In genomic region chr2:47422560-47422959, GRCh38 we compare ENCODE assay signal across 17 cellular contexts. TPM values are rescaled to one million over a fixed set of nuclear protein-coding genes. Genes with fewer than 3 reads are reported as not detected.
DNase-seq lines count a peak whose midpoint lies in the region; ATAC-seq and TF ChIP-seq lines count a peak whose summit lies in the region.
"Had no signal": no experiment of that assay in that cellular context is flagged by ENCODE, and none has a peak within 500 bp of the region (broad histone marks: within the 10 kb centered on the region; RNA-seq: fewer than 3 reads in every experiment).

No MANE protein-coding gene starts in this region.

- ATAC-seq in GM19397 (IDR thresholded peaks at IDR 0.05; ENCODE audit: unreplicated experiment) (no peak), GM21717 (IDR thresholded peaks at IDR 0.05; ENCODE audit: unreplicated experiment) (no peak), GM19452 (IDR thresholded peaks at IDR 0.05; ENCODE audit: unreplicated experiment) (no peak)
- ATAC-seq: activated CD4-positive, CD25-positive, alpha-beta regulatory T cell treated with anti-CD3 and anti-CD28 coated beads, Interleukin-2, amount 50 U/mL, for 24 hours; upper lobe of right lung had no signal

- dilution Hi-C loops in mammary epithelial cell (cut with HindIII; ENCODE audit: low sequenced_read_pairs): loop anchor here (5.0 kb wide), 1 partner anchor 35 kb away; no protein-coding TSS in a partner anchor

- no peak overlapping the region for H3K4me2 ChIP-seq in mammary epithelial cell (ENCODE audit: insufficient read depth, low read depth, low read length)

- peaks cover 6% of the 10 kb centered on the region for H3K36me3 ChIP-seq in mammary epithelial cell (ENCODE audit: insufficient read depth, low read length)

- H4K20me1 ChIP-seq in mammary epithelial cell (ENCODE audit: insufficient read depth, low read length): no peaks in the 10 kb centered on the region

- no peak for TF ChIP-seq CTCF in mammary epithelial cell (conservative IDR thresholded peaks at IDR 0.05 in 1 of 2, IDR thresholded peaks at IDR 0.05 in 1 of 2; ENCODE audit: extremely low read depth in 1 of 2, insufficient read depth in 1 of 2, low read depth in 1 of 2, low read length in 2 of 2)

- CTCF ChIA-PET in mammary epithelial cell (lab: Charles Lee; ENCODE audit: low non-redundant PET): interaction anchor here (0.6 to 0.7 kb wide), 2 partner anchors 22 to 731 kb away, joined by 4 to 5 read pairs; no protein-coding TSS in a partner anchor

- H3K4me3 ChIP-seq in mammary epithelial cell (replicated peaks in 1 of 3; ENCODE audit: insufficient read depth in 1 of 3, low read depth in 2 of 3, low read length in 3 of 3): no peak overlapping the region
- H3K4me3 ChIP-seq: skin epidermis, upper lobe of right lung had no signal

- H3K9ac ChIP-seq in mammary epithelial cell (ENCODE audit: insufficient read depth, low read length): peak overlapping the region; percentile 9

- intact Hi-C loops in mammary epithelial cell (cut with micrococcal nuclease): no loop called here

- no peaks in the 10 kb centered on the region for H3K9me3 ChIP-seq in mammary epithelial cell (replicated peaks; ENCODE audit: insufficient read depth, low read length)
- H3K9me3 ChIP-seq: upper lobe of right lung had no signal

- H3K79me2 ChIP-seq in mammary epithelial cell (ENCODE audit: insufficient read depth, low read length): no peaks in the 10 kb centered on the region

- DNase-seq in AG20443 (ENCODE audit: low spot score) (peak; percentile 19), M059J (ENCODE audit: low read depth) (peak; percentile 66), mammary epithelial cell (peak; percentile 44), iris pigment epithelial cell (ENCODE audit: low read depth) (peak; percentile 64), OCI-M1 (lab: John Stamatoyannopoulos, UW) (no peak)
- DNase-seq: activated naive CD4-positive, alpha-beta T cell treated with Interleukin-2 at 50 U/mL for 16 hours; C1 segment of cervical spinal cord; DMS153; effector CD8-positive, alpha-beta T cell; stimulated activated naive CD4-positive, alpha-beta T cell; T-helper 1 cell; upper lobe of right lung had no signal

- no peak overlapping the region for H2AFZ ChIP-seq in mammary epithelial cell (ENCODE audit: low read depth, low read length)

- in situ Hi-C loops in mammary epithelial cell (cut with MboI; ENCODE audit: low sequenced_read_pairs in 2 of 2): no loop called here

- WGBS in mammary epithelial cell (ENCODE audit: low coverage, missing lambda C conversion rate): 0% methylated on average over 1 of the region's 2 CpGs

- peaks cover 3% of the 10 kb centered on the region for H3K4me1 ChIP-seq in mammary epithelial cell (ENCODE audit: insufficient read depth, low read length)
- H3K4me1 ChIP-seq: upper lobe of right lung had no signal

- no peaks in the 10 kb centered on the region for H3K27me3 ChIP-seq in mammary epithelial cell (ENCODE audit: insufficient read depth, low read length)
- H3K27me3 ChIP-seq: upper lobe of right lung had no signal

- BruUV-seq in mammary epithelial cell (replicated peaks; lab: Mats Ljungman, UMichigan): no TSS peak

- peak overlapping the region; percentile 77 for H3K27ac ChIP-seq in mammary epithelial cell (ENCODE audit: insufficient read depth, low read depth, low read length)
- H3K27ac ChIP-seq: skin epidermis, upper lobe of right lung had no signal

RNA-seq across cellular contexts. Expression of gene MSH2, which starts 19.6 kb away (rescaled TPM):
- 44.6 and 60.6 TPM in 2 replicates for total RNA-seq in M059J (2014; rRNA removed; shearing (Covaris generic))
- 10 to 100 TPM; 14.7 to 21.5 TPM for total RNA-seq in mammary epithelial cell
- polyA plus RNA-seq in mammary epithelial cell: 18.8 TPM
- 10.0 TPM for polyA minus RNA-seq in mammary epithelial cell

RNA-seq across cellular contexts. Expression of gene EPCAM, which starts 53.4 kb away (rescaled TPM):
- total RNA-seq in M059J (2014; rRNA removed; shearing (Covaris generic)): not detected in 2 replicates
- total RNA-seq in mammary epithelial cell: 10 to 100 TPM in 1 of 2 donors, 1 to 10 TPM in 1; 4.0 to 18.2 TPM
- polyA plus RNA-seq in mammary epithelial cell: 16.8 TPM
- 34.4 TPM for polyA minus RNA-seq in mammary epithelial cell
